18 cellular contexts compared by ENCODE assay signal in the genomic region with DNA sequence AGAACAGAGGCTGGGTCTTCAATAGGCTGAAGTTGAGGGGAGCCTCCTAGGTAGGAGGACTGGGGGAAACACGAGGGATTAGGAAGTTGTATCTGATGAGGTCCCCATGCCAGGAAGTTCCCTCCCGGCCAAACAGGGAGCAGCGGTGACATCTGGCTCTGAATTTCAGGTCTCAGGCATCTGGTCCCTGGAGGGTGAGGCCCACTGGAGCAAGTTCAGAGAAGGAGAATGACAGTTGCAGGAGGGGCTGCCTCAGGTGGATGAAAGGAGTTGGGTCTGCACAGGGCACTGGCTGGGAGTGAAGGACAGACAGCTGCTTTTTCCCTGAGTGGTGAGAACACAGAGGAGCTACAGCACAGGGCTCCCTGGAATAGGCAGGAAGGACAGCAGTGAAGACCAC. TPM values are rescaled to one million over a fixed set of nuclear protein-coding genes. Genes with fewer than 3 reads are reported as not detected.
DNase-seq lines count a peak whose midpoint lies in the region; ATAC-seq and TF ChIP-seq lines count a peak whose summit lies in the region.
"Had no signal": no experiment of that assay in that cellular context is flagged by ENCODE, and none has a peak within 500 bp of the region (broad histone marks: within the 10 kb centered on the region; RNA-seq: fewer than 3 reads in every experiment).

No MANE protein-coding gene starts in this region.

- POLR2A ChIA-PET in MCF 10A (lab: Yijun Ruan, JAX): interaction anchor here (0.8 to 1.6 kb wide), 2 partner anchors 8 to 77 kb away, joined by 4 read pairs; no protein-coding TSS in a partner anchor

- peaks cover 4% of the 10 kb centered on the region for H3K36me3 ChIP-seq in breast epithelium
- H3K36me3 ChIP-seq in WERI-Rb-1: peaks cover 100% of the 10 kb centered on the region
- H3K36me3 ChIP-seq in stomach: peaks cover 64 to 98% (median 95%) of the 10 kb centered on the region in 4 donors

- H3K4me3 ChIP-seq in breast epithelium: no peak overlapping the region
- H3K4me3 ChIP-seq in WERI-Rb-1 (ENCODE audit: low read depth, low read length): no peak overlapping the region
- no peak overlapping the region for H3K4me3 ChIP-seq in stomach
- H3K4me3 ChIP-seq: A549, HAP-1 had no signal

- no peaks in the 10 kb centered on the region for H3K27me3 Mint-ChIP-seq in MCF 10A (ENCODE audit: insufficient read depth, unreplicated experiment)
- H3K27me3 Mint-ChIP-seq in glutamatergic neuron (ENCODE audit: unreplicated experiment): peaks cover 4% of the 10 kb centered on the region
- H3K27me3 Mint-ChIP-seq: CD8-positive, alpha-beta memory T cell had no signal

- H3K4me3 Mint-ChIP-seq in MCF 10A (ENCODE audit: unreplicated experiment) (no peak overlapping the region), glutamatergic neuron (ENCODE audit: unreplicated experiment) (peak overlapping the region; percentile 28)
- H3K4me3 Mint-ChIP-seq: CD8-positive, alpha-beta memory T cell had no signal

- H3K27ac ChIP-seq in breast epithelium: no peak overlapping the region
- peak overlapping the region; percentile 59 for H3K27ac ChIP-seq in WERI-Rb-1
- no peak overlapping the region for H3K27ac ChIP-seq in stomach
- H3K27ac ChIP-seq: A549 had no signal

- DNase-seq in MCF 10A (ENCODE audit: unreplicated experiment) (no peak), breast epithelium (ENCODE audit: low spot score in 2 of 2) (no peak), WERI-Rb-1 (peak; percentile 59), glutamatergic neuron (no peak), sciatic nerve (ENCODE audit: low spot score) (peak; percentile 37), stomach (no peak), medulla oblongata (ENCODE audit: extremely low spot score) (no peak)
- DNase-seq: BE2C, Caco-2, DMS53 had no signal

- BruUV-seq in MCF 10A (replicated peaks; lab: Mats Ljungman, UMichigan): no TSS peak

- H3K27ac Mint-ChIP-seq in MCF 10A (ENCODE audit: low read depth, unreplicated experiment): peak overlapping the region; percentile 41
- H3K27ac Mint-ChIP-seq in glutamatergic neuron (ENCODE audit: unreplicated experiment): no peak overlapping the region

- H3K4me1 ChIP-seq in breast epithelium: no peaks in the 10 kb centered on the region
- peaks cover 0 to 9% (median 0%) of the 10 kb centered on the region in 4 donors for H3K4me1 ChIP-seq in stomach
- H3K4me1 ChIP-seq: A549, BE2C, Caco-2, HAP-1 had no signal

- no peak for TF ChIP-seq POLR2A in breast epithelium (IDR thresholded peaks at IDR 0.05)
- TF ChIP-seq POLR2A in stomach (IDR thresholded peaks at IDR 0.05): no peak

- ATAC-seq in sciatic nerve: no peak
- no peak for ATAC-seq in HG03175 (IDR thresholded peaks at IDR 0.05; ENCODE audit: unreplicated experiment)
- ATAC-seq: A549 had no signal

- H3K9me3 ChIP-seq in breast epithelium (no peaks in the 10 kb centered on the region), WERI-Rb-1 (ENCODE audit: severe bottlenecking) (no peaks in the 10 kb centered on the region), stomach (no peaks in the 10 kb centered on the region)
- H3K9me3 ChIP-seq: A549, BE2C, Caco-2, HAP-1 had no signal

- H3K27me3 ChIP-seq in breast epithelium: no peaks in the 10 kb centered on the region
- no peaks in the 10 kb centered on the region for H3K27me3 ChIP-seq in WERI-Rb-1 (ENCODE audit: insufficient read depth, low read depth, severe bottlenecking)
- H3K27me3 ChIP-seq in stomach: no peaks in the 10 kb centered on the region
- H3K27me3 ChIP-seq: BE2C had no signal

- H3K36me3 Mint-ChIP-seq in MCF 10A (ENCODE audit: insufficient read depth, unreplicated experiment) (peaks cover 39% of the 10 kb centered on the region), glutamatergic neuron (ENCODE audit: unreplicated experiment) (no peaks in the 10 kb centered on the region)

- 82 to 87% (median 85%) methylated on average over 3 of the region's 3 CpGs for WGBS in stomach, 5 donors

- CTCF ChIA-PET in MCF 10A (lab: Yijun Ruan, JAX): interaction anchor here (0.6 to 5.7 kb wide), 8 partner anchors 9 to 216 kb away, joined by 3 to 39 read pairs (median 4); partner anchors contain the start of gene TMEM9

- no peak for TF ChIP-seq EP300 in stomach (IDR thresholded peaks at IDR 0.05)

- intact Hi-C loops in MCF 10A (cut with micrococcal nuclease) (no loop called here), breast epithelium (cut with DNase I; ENCODE audit: low total_unique reads) (no loop called here), sciatic nerve (cut with DNase I) (no loop called here), stomach (cut with DNase I; ENCODE audit: low total_unique reads) (no loop called here)

- no peak for TF ChIP-seq CTCF in MCF 10A (IDR thresholded peaks at IDR 0.05; ENCODE audit: unreplicated experiment)
- no peak for TF ChIP-seq CTCF in breast epithelium (IDR thresholded peaks at IDR 0.05)
- TF ChIP-seq CTCF in WERI-Rb-1 (IDR thresholded peaks at IDR 0.05; ENCODE audit: low read depth, low read length): no peak
- no peak for TF ChIP-seq CTCF in glutamatergic neuron (IDR thresholded peaks at IDR 0.05; ENCODE audit: partially characterized antibody, unreplicated experiment)
- TF ChIP-seq CTCF in stomach (IDR thresholded peaks at IDR 0.05): no peak

- H3K4me1 Mint-ChIP-seq in MCF 10A (ENCODE audit: insufficient read depth, unreplicated experiment) (no peaks in the 10 kb centered on the region), glutamatergic neuron (ENCODE audit: low read depth, unreplicated experiment) (peaks cover 15% of the 10 kb centered on the region)
- H3K4me1 Mint-ChIP-seq: CD8-positive, alpha-beta memory T cell had no signal

- H3K9me3 Mint-ChIP-seq in MCF 10A (ENCODE audit: unreplicated experiment): no peaks in the 10 kb centered on the region
- peaks cover 2% of the 10 kb centered on the region for H3K9me3 Mint-ChIP-seq in glutamatergic neuron (ENCODE audit: unreplicated experiment)
- H3K9me3 Mint-ChIP-seq: CD8-positive, alpha-beta memory T cell had no signal

RNA-seq across cellular contexts. Expression of gene TMEM9, which starts 9.1 kb away (rescaled TPM):
- total RNA-seq in MCF 10A (2022) (67.2 and 71.7 TPM in 2 replicates), breast epithelium (100 to 1,000 TPM in 1 of 3 donors, 10 to 100 TPM in 2; 48.3 to 104 (median 99.8) TPM), glutamatergic neuron (ENCODE audit: unreplicated experiment) (80.2 TPM), sciatic nerve (42.9 TPM), stomach (10 to 100 TPM; 21.7 to 51.8 (median 47.8) TPM)
- 10 to 100 TPM; 22.0 to 53.8 (median 48.1) TPM for polyA plus RNA-seq in stomach

RNA-seq across cellular contexts. Expression of gene ASCL5, which starts 18.1 kb away (rescaled TPM):
- total RNA-seq in MCF 10A (2022) (not detected in 2 replicates), breast epithelium (not detected), glutamatergic neuron (ENCODE audit: unreplicated experiment) (not detected), sciatic nerve (not detected), stomach (under 1 TPM in 1 of 5 donors, not detected in 4; 0.18 TPM)
- under 1 TPM in 2 of 3 donors, not detected in 1; 0.10 to 0.19 TPM for polyA plus RNA-seq in stomach
- total RNA-seq: Daoy, HT1080 had no signal
- polyA plus RNA-seq: AG04450; CD8-positive, alpha-beta memory T cell had no signal

RNA-seq across cellular contexts. Expression of gene CACNA1S, which starts 32.9 kb away (rescaled TPM):
- not detected in 2 replicates for total RNA-seq in MCF 10A (2022)
- not detected for total RNA-seq in breast epithelium
- 0.07 TPM for total RNA-seq in glutamatergic neuron (ENCODE audit: unreplicated experiment)
- not detected for total RNA-seq in sciatic nerve
- total RNA-seq in stomach: under 1 TPM in 2 of 5 donors, not detected in 3; under 0.01 to 0.18 TPM
- not detected for polyA plus RNA-seq in stomach
- total RNA-seq: CD8-positive, alpha-beta memory T cell; Daoy; H1; HT1080 had no signal
- polyA plus RNA-seq: AG04450; CD8-positive, alpha-beta memory T cell had no signal

RNA-seq across cellular contexts. Expression of gene IGFN1, which starts 45.5 kb away (rescaled TPM):
- total RNA-seq in MCF 10A (2022) (0.05 and 0.26 TPM in 2 replicates), breast epithelium (1 to 10 TPM in 1 of 3 donors, under 1 TPM in 2; 0.33 to 1.3 (median 0.59) TPM), glutamatergic neuron (ENCODE audit: unreplicated experiment) (1.9 TPM), sciatic nerve (1.7 TPM), stomach (under 1 TPM in 2 of 5 donors, not detected in 3; under 0.01 to 0.55 TPM)
- polyA plus RNA-seq in stomach: under 1 TPM; under 0.01 to 0.15 (median 0.05) TPM
- total RNA-seq: CD8-positive, alpha-beta memory T cell; H1 had no signal
- polyA plus RNA-seq: AG04450; CD8-positive, alpha-beta memory T cell; H1 had no signal

Comparison
In these comparisons a context has a peak if more than half of its experiments do, and no peak if none do; other contexts are left out.
1. DNase-seq: peak in WERI-Rb-1 (single experiment) and sciatic nerve (single experiment); none in MCF 10A (single experiment), breast epithelium (0 of 2), glutamatergic neuron (single experiment), stomach (single experiment) and medulla oblongata (single experiment).